ENCODE assay signal across 8 cellular contexts in the genomic region with DNA sequence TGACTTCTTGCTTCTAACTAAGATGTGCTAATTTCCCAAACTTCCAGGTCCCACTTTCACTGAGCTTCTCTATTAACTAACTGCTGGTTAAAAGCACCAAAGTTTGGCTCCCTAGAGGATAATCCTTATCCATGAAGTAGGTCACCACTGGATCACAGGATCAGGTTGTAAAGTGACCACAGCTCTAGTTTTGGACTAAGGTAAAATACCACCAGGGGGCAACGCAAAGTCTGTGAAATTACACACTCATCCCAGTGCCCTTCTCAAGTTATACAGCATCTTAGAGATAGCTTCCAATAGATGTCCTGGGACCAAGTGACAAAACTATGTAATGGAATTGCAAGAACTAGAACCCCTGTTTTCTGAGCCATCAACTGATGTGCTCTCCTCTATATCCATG.
DNase-seq lines count a peak whose midpoint lies in the region; ATAC-seq and TF ChIP-seq lines count a peak whose summit lies in the region.

No MANE protein-coding gene starts in this region.

- CTCF ChIA-PET in AG04450 (lab: Charles Lee) = interaction anchor here (0.5 to 2.7 kb wide), 24 partner anchors 9 to 284 kb away, joined by 3 to 19 read pairs (median 4); no protein-coding TSS in a partner anchor

- H3K4me3 ChIP-seq in AG04450 (ENCODE audit: low read depth, low read length) (no peak overlapping the region), GM12865 (ENCODE audit: low read depth, low read length) (no peak overlapping the region)

- no peak overlapping the region for H3K27ac ChIP-seq in AG04450 (ENCODE audit: low read depth, low read length)

- POLR2A ChIA-PET in AG04450 (lab: Yijun Ruan, JAX) = no interaction called here

- TF ChIP-seq CTCF in AG04450 (IDR thresholded peaks at IDR 0.05; ENCODE audit: low read depth, low read length) (peak; percentile 56), GM12865 (IDR thresholded peaks at IDR 0.05; ENCODE audit: insufficient read depth, low read depth, low read length, missing control alignments) (peak; percentile 25)

- H3K27me3 ChIP-seq in AG04450 (ENCODE audit: control insufficient read depth, insufficient read depth, low read length) = no peaks in the 10 kb centered on the region

- H3K9me3 ChIP-seq in AG04450 (ENCODE audit: control insufficient read depth, insufficient read depth, low read length) = no peaks in the 10 kb centered on the region

- DNase-seq in AG04450 (ENCODE audit: low read depth, low spot score) (no peak), GM12865 (ENCODE audit: low read depth) (peak; percentile 25), SK-N-DZ (ENCODE audit: low spot score) (peak; percentile 23), iPS DF 19.7 (ENCODE audit: low read depth, low spot score) (peak; percentile 20), AG08396 (ENCODE audit: low spot score) (no peak)

- ATAC-seq in HG03378 (IDR thresholded peaks at IDR 0.05; ENCODE audit: unreplicated experiment) = no peak
- ATAC-seq in GM18520 (IDR thresholded peaks at IDR 0.05; ENCODE audit: unreplicated experiment) = no peak
- no peak for ATAC-seq in HG03135 (IDR thresholded peaks at IDR 0.05; ENCODE audit: unreplicated experiment)

Comparison
In these comparisons a context has a peak if more than half of its experiments do, and no peak if none do; other contexts are left out.
1. DNase-seq: peak in GM12865 (single experiment), SK-N-DZ (single experiment) and iPS DF 19.7 (single experiment); none in AG04450 (single experiment) and AG08396 (single experiment).